Comparison of ENCODE assay signal across 25 cellular contexts in the genomic region with DNA sequence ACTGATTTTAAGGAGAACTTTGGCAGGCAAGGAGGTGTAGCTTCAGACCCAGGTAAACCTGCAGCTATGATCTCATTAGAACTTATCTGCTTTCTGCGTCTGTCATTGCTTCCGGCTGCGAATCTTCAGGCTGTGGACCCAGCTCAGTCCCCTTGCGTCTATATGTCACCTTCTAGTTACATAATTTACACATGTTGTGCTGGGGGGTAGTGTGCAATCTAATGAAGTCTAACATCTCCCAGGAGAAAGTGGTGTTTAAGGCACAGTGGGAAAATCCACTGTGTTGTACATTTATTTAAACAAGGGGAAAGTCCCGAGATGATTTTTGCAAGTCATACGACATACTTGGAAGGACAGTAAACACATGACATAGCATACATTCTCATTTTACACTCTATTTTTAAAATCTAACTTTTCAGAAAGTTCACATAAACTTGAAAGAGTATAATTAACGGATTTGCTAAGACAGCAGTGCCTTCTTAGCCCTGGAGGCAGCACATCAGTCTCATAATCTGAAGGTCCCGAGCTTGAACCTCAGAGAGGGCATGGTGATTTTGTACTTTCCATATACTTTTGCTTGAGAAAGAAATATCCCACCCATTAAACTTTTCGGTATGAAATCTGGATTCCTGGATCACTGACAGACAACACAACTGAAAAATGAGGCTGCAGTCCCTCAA. TPM values are rescaled to one million over a fixed set of nuclear protein-coding genes. Genes with fewer than 3 reads are reported as not detected.
"Had no signal": no experiment of that assay in that cellular context is flagged by ENCODE, and none has a peak within 500 bp of the region (broad histone marks: within the 10 kb centered on the region; RNA-seq: fewer than 3 reads in every experiment).

No MANE protein-coding gene starts in this region.

- H3K36me3 ChIP-seq: adrenal gland, MG63 had no signal

- H3K9me3 ChIP-seq: adrenal gland, MG63 had no signal

- ATAC-seq: activated CD8-positive, alpha-beta T cell treated with anti-CD3 and anti-CD28 coated beads, Interleukin-2, amount 10 ng/mL, durations not matched to agents 7 days and 5 days; PC-3; WTC11 had no signal

- H3K27ac ChIP-seq: adrenal gland had no signal

- H3K4me1 ChIP-seq: adrenal gland had no signal

- H3K4me3 ChIP-seq: adrenal gland, MG63 had no signal

- DNase-seq: activated CD4-positive, alpha-beta T cell treated with anti-CD3 and anti-CD28 coated beads for 48 hours; activated CD4-positive, alpha-beta T cell treated with anti-CD3 and anti-CD28 coated beads, Interleukin-2, amount 50 U/mL, for 4 hours; activated CD4-positive, CD25-positive, alpha-beta regulatory T cell treated with anti-CD3 and anti-CD28 coated beads, Interleukin-2, amount 50 U/mL, for 72 hours; activated CD8-positive, alpha-beta memory T cell treated with anti-CD3 and anti-CD28 coated beads, Interleukin-2, amount 50 U/mL, for 48 hours; activated CD8-positive, alpha-beta T cell treated with anti-CD3 and anti-CD28 coated beads, Interleukin-2, amount 10 ng/mL, durations not matched to agents 7 days and 5 days; activated naive CD4-positive, alpha-beta T cell treated with anti-CD3 and anti-CD28 coated beads, Interleukin-2, amount 50 U/mL, for 16 hours; activated naive CD8-positive, alpha-beta T cell treated with anti-CD3 and anti-CD28 coated beads, Interleukin-2, amount 10 ng/mL, durations not matched to agents 7 days and 5 days; activated T-cell treated with anti-CD3 and anti-CD28 coated beads, Interleukin-2, amount 50 U/mL, for 1 hour; adrenal gland; anterior cingulate cortex; cerebellar nuclear complex; MG63; MV-4-11; NCI-H1092 treated with DMSO at 0.1 percent for 48 hours; NCI-H1417 treated with DMSO at 0.1 percent for 48 hours; NCI-H1694; NCI-H2081; NCI-H446; NCI-H524; PC-3; SHP77 treated with DMSO at 0.1 percent for 48 hours; T-helper 9 cell had no signal

- H3K27me3 ChIP-seq: MG63 had no signal

RNA-seq across cellular contexts. Expression of a gene that starts 35.2 kb away (rescaled TPM):
- total RNA-seq: activated CD8-positive, alpha-beta T cell treated with anti-CD3 and anti-CD28 coated beads, Interleukin-2, amount 10 ng/mL, durations not matched to agents 7 days and 5 days; activated naive CD8-positive, alpha-beta T cell treated with anti-CD3 and anti-CD28 coated beads, Interleukin-2, amount 10 ng/mL, durations not matched to agents 7 days and 5 days; adrenal gland; cardiac septum; PC-3; SK-MEL-5; WTC11 had no signal
- polyA plus RNA-seq: adrenal gland had no signal

RNA-seq across cellular contexts. Expression of a gene that starts 45.3 kb away (rescaled TPM):
- total RNA-seq: activated CD8-positive, alpha-beta T cell treated with anti-CD3 and anti-CD28 coated beads, Interleukin-2, amount 10 ng/mL, durations not matched to agents 7 days and 5 days; activated naive CD8-positive, alpha-beta T cell treated with anti-CD3 and anti-CD28 coated beads, Interleukin-2, amount 10 ng/mL, durations not matched to agents 7 days and 5 days; adrenal gland; cardiac septum; PC-3; SK-MEL-5; WTC11 had no signal
- polyA plus RNA-seq: adrenal gland had no signal
